ENCODE assay signal across 3 cellular contexts in genomic region chr9:105991-106390, GRCh38. TPM values are rescaled to one million over a fixed set of nuclear protein-coding genes. Genes with fewer than 3 reads are reported as not detected.
"Had no signal": no experiment of that assay in that cellular context is flagged by ENCODE, and none has a peak within 500 bp of the region (broad histone marks: within the 10 kb centered on the region; RNA-seq: fewer than 3 reads in every experiment).

No MANE protein-coding gene starts in this region.

RNA-seq across cellular contexts. Expression of gene FOXD4, which starts 12.2 kb away (rescaled TPM):
- total RNA-seq: left cardiac atrium, left lobe of liver, mononuclear cell had no signal
